In the genomic region with DNA sequence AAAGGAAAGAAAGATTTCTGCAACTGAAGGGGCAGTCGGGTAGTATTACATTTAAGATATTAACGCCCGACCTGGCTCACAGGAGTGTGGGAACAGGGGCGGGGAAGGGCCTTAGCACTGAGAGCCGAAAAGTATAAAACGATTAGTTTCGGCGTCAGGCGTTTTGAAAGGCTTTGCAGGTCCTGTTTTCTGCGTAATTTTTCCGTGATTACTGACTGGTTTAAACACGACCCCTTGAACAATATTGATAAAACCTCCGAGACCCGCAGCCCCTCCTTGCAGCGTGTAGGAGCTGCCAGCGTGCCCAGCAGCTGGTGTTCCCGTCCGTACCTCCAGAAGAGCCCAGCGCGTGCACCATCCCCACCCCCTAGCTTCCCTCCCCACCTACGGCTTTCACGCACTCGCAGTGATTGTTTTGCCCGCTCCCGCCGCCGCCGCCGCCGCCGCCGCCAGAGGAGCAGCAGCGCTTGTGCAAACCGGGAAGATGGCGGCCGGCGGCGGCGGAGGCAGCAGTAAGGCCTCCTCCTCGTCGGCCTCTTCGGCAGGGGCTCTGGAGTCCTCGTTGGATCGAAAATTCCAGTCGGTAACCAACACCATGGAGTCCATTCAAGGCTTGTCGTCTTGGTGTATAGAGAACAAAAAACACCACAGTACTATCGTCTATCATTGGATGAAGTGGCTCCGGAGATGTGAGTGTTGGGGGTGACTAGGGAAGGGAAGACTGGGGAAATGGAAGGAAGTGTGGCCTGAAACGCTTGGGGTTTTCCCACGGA, we compare ENCODE assay signal across 8 cellular contexts. TPM values are rescaled to one million over a fixed set of nuclear protein-coding genes. Genes with fewer than 3 reads are reported as not detected.
DNase-seq lines count a peak whose midpoint lies in the region; ATAC-seq and TF ChIP-seq lines count a peak whose summit lies in the region.

No MANE protein-coding gene starts in this region.

- peak overlapping the region; percentile 100 for H3K27ac ChIP-seq in layer of hippocampus (ENCODE audit: low read depth, low read length)

- no peak for TF ChIP-seq CTCF in GM12875 (IDR thresholded peaks at IDR 0.05; ENCODE audit: borderline replicate concordance, insufficient read depth, low read depth, low read length)

- peak overlapping the region; percentile 55 for H3K4me3 ChIP-seq in GM12875 (ENCODE audit: low read depth, low read length)

- no peaks in the 10 kb centered on the region for H3K27me3 ChIP-seq in layer of hippocampus (ENCODE audit: control insufficient read depth, insufficient read depth, low read length)

- DNase-seq in NCI-H446 treated with DMSO at 0.1 percent for 48 hours (lab: John Stamatoyannopoulos, UW) (peak; percentile 74), cerebellum (ENCODE audit: low spot score) (peak; percentile 82)
- peak; percentile 59 to 65 for DNase-seq in activated CD4-positive, alpha-beta T cell treated with anti-CD3 and anti-CD28 coated beads for 24 hours (ENCODE audit: low read depth in 2 of 2)
- peak; percentile 48 to 58 for DNase-seq in stimulated activated CD4-positive, alpha-beta T cell treated with anti-CD3 and anti-CD28 coated beads, Interleukin-1b, Interleukin-23, amount 100 ng/mL, for 1 hour (ENCODE audit: low read depth in 2 of 2)

- ATAC-seq in HG03196 (IDR thresholded peaks at IDR 0.05; ENCODE audit: unreplicated experiment) (peak; percentile 36), GM19467 (IDR thresholded peaks at IDR 0.05; ENCODE audit: unreplicated experiment) (no peak)

RNA-seq across cellular contexts. Expression of gene RPRD2, which starts 0.5 kb away (rescaled TPM):
- 23.0 TPM for total RNA-seq in cerebellum

RNA-seq across cellular contexts. Expression of gene PRPF3, which starts 43.1 kb away (rescaled TPM):
- total RNA-seq in cerebellum: 62.6 TPM
